In the genomic region with DNA sequence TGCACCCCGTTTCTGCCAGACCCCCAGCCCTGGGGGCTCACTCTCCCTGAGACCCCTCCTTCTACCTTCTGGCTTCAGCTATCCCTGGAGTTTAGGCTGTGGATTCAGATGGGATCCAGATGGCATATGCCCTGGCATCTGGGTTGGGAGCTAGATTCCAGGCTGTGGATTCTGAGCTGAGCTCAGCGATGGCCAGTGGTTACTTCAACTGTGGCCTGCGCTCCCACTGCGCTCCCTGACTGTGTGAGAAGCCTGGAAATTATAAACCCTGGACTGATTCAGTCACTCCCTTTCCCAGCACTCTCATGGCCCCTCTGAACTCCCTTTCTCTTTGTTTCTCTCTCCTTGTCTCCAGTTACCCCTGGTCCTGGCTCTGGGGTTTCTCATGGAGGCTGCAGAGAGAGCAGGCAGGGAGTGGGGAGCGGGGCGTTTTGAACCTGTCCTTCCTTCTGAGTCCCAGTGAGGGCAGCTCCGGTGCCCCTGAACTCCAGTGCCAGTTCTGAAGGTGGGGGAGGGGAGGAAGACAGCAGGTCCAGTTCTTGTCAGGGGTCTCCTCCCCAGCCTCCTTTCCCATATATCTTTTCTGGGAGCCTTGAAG, we compare ENCODE assay signal across 10 cellular contexts. TPM values are rescaled to one million over a fixed set of nuclear protein-coding genes. Genes with fewer than 3 reads are reported as not detected.
DNase-seq lines count a peak whose midpoint lies in the region; ATAC-seq and TF ChIP-seq lines count a peak whose summit lies in the region.
"Had no signal": no experiment of that assay in that cellular context is flagged by ENCODE, and none has a peak within 500 bp of the region (broad histone marks: within the 10 kb centered on the region; RNA-seq: fewer than 3 reads in every experiment).

No MANE protein-coding gene starts in this region.

- no peaks in the 10 kb centered on the region for H3K9me3 Mint-ChIP-seq in activated T-cell treated with anti-CD3 and anti-CD28 coated beads, Interleukin-2, amount 50 U/mL, for 72 hours

- H3K36me3 Mint-ChIP-seq in activated T-cell treated with anti-CD3 and anti-CD28 coated beads, Interleukin-2, amount 50 U/mL, for 72 hours (ENCODE audit: insufficient read depth in 2 of 2) = no peaks in the 10 kb centered on the region

- TF ChIP-seq CTCF in hepatocyte (IDR thresholded peaks at IDR 0.05; ENCODE audit: poor library complexity) = no peak

- H3K9me2 ChIP-seq in hepatocyte (replicated peaks; ENCODE audit: insufficient read depth) = no peaks in the 10 kb centered on the region

- H3K4me1 Mint-ChIP-seq in activated T-cell treated with anti-CD3 and anti-CD28 coated beads, Interleukin-2, amount 50 U/mL, for 72 hours (ENCODE audit: low read depth) = peaks cover 10% of the 10 kb centered on the region
- H3K4me1 Mint-ChIP-seq: activated CD4-positive, alpha-beta T cell treated with anti-CD3 and anti-CD28 coated beads for 36 hours had no signal

- H3K36me3 ChIP-seq in hepatocyte (replicated peaks; ENCODE audit: insufficient read depth, low read depth) = no peaks in the 10 kb centered on the region

- DNase-seq in DMS 273 (lab: John Stamatoyannopoulos, UW; ENCODE audit: unreplicated experiment) (peak; percentile 81), hepatocyte (ENCODE audit: low spot score) (no peak), skeletal muscle cell (ENCODE audit: low read depth) (no peak), 8988T (no peak), DMS79 (lab: John Stamatoyannopoulos, UW) (no peak), ureter (ENCODE audit: low spot score) (no peak)
- DNase-seq in activated T-cell treated with anti-CD3 and anti-CD28 coated beads, Interleukin-2, amount 50 U/mL, for 72 hours = no peak
- DNase-seq: activated CD4-positive, alpha-beta T cell treated with anti-CD3 and anti-CD28 coated beads for 36 hours; NCI-H748 treated with DMSO at 0.1 percent for 48 hours had no signal

- no peak overlapping the region for H2AFZ ChIP-seq in hepatocyte

- peaks cover 74% of the 10 kb centered on the region for H3K4me1 ChIP-seq in hepatocyte (ENCODE audit: insufficient read depth)

- H3K4me3 Mint-ChIP-seq in activated T-cell treated with anti-CD3 and anti-CD28 coated beads, Interleukin-2, amount 50 U/mL, for 72 hours = no peak overlapping the region
- H3K4me3 Mint-ChIP-seq: activated CD4-positive, alpha-beta T cell treated with anti-CD3 and anti-CD28 coated beads for 36 hours had no signal

- no peaks in the 10 kb centered on the region for H3K27me3 ChIP-seq in hepatocyte

- H3K79me2 ChIP-seq in hepatocyte = peaks cover 91% of the 10 kb centered on the region

- ATAC-seq in activated T-cell treated with anti-CD3 and anti-CD28 coated beads, Interleukin-2, amount 50 U/mL, for 72 hours (replicated peaks in 1 of 2) = no peak
- ATAC-seq: activated CD4-positive, alpha-beta T cell treated with anti-CD3 and anti-CD28 coated beads for 36 hours had no signal

- no peaks in the 10 kb centered on the region for H3K9me3 ChIP-seq in hepatocyte (ENCODE audit: low read depth)

- peak overlapping the region; percentile 85 for H3K4me2 ChIP-seq in hepatocyte

- H4K20me1 ChIP-seq in hepatocyte (ENCODE audit: insufficient read depth, poor library complexity, severe bottlenecking) = peaks cover 75% of the 10 kb centered on the region

- 73% methylated on average over 7 of the region's 7 CpGs for WGBS in hepatocyte (ENCODE audit: low lambda C conversion rate, missing lambda C conversion rate)

- no peak overlapping the region for H3K27ac Mint-ChIP-seq in activated T-cell treated with anti-CD3 and anti-CD28 coated beads, Interleukin-2, amount 50 U/mL, for 72 hours
- H3K27ac Mint-ChIP-seq: activated CD4-positive, alpha-beta T cell treated with anti-CD3 and anti-CD28 coated beads for 36 hours had no signal

- H3K27ac ChIP-seq in angular gyrus (ENCODE audit: low read depth, low read length) (peak overlapping the region; percentile 96), hepatocyte (peak overlapping the region; percentile 55)

- peaks cover 9% of the 10 kb centered on the region for H3K27me3 Mint-ChIP-seq in activated T-cell treated with anti-CD3 and anti-CD28 coated beads, Interleukin-2, amount 50 U/mL, for 72 hours (ENCODE audit: low read depth)
- H3K27me3 Mint-ChIP-seq: activated CD4-positive, alpha-beta T cell treated with anti-CD3 and anti-CD28 coated beads for 36 hours had no signal

- H3K4me3 ChIP-seq in hepatocyte (peak overlapping the region; percentile 24), skeletal muscle cell (ENCODE audit: low read depth, low read length) (peak overlapping the region; percentile 39)

RNA-seq across cellular contexts. Expression of a gene that starts 4.8 kb away (rescaled TPM):
- total RNA-seq in hepatocyte (26.6 and 35.6 TPM in 2 replicates), ureter (71.5 TPM)
- polyA plus RNA-seq in hepatocyte = 30.2 and 36.2 TPM in 2 replicates
- under 1 TPM; 0.05 to 0.07 TPM for total RNA-seq in activated T-cell treated with anti-CD3 and anti-CD28 coated beads, Interleukin-2, amount 50 U/mL, for 72 hours

RNA-seq across cellular contexts. Expression of a gene that starts 40.8 kb away (rescaled TPM):
- 2.6 and 2.9 TPM in 2 replicates for total RNA-seq in hepatocyte
- 8.9 and 9.7 TPM in 2 replicates for polyA plus RNA-seq in hepatocyte
- not detected for total RNA-seq in activated T-cell treated with anti-CD3 and anti-CD28 coated beads, Interleukin-2, amount 50 U/mL, for 72 hours
- total RNA-seq in ureter = 2.2 TPM
- total RNA-seq: activated CD4-positive, alpha-beta T cell treated with anti-CD3 and anti-CD28 coated beads for 36 hours had no signal

Comparison
In these comparisons a context has a peak if more than half of its experiments do, and no peak if none do; other contexts are left out.
1. RNA of a gene that starts 4.8 kb away (total RNA-seq): 71.5 TPM in ureter (single experiment) and 26.6 to 35.6 TPM in hepatocyte; 0.05 to 0.07 TPM in activated T-cell treated with anti-CD3 and anti-CD28 coated beads, Interleukin-2, amount 50 U/mL, for 72 hours; every median in the first group is over 10 times any median in the second.